ENCODE assay signal across 8 cellular contexts in the genomic region with DNA sequence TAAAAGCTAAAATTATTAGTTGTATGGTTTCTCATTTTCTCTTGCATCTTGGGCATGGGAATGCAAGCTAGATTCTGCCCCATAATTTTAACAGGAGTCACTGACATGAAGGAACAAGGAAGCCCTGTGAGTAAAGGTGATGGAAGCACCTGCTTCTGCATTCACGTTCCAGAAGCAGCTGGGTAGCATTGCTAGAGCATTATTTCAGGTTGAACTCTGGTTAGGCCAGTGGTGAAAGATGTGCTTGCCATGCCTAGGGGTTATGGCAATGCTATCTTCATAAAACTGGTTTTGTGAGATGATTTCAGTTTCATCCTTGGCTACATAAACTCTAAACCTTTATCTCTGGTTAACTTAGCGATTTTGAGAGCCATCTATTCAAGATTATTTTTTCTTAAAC.
"Had no signal": no experiment of that assay in that cellular context is flagged by ENCODE, and none has a peak within 500 bp of the region (broad histone marks: within the 10 kb centered on the region; RNA-seq: fewer than 3 reads in every experiment).

No MANE protein-coding gene starts in this region.

- ATAC-seq: GM23338, HCT116, K562 had no signal

- FAIRE-seq: HTR-8/SVneo, K562 had no signal

- H3K4me3 Mint-ChIP-seq: GM23338, HFFc6 had no signal

- H2AFZ ChIP-seq: GM23338 had no signal

- H3K4me2 ChIP-seq: GM23338 had no signal

- H3K9me3 Mint-ChIP-seq: GM23338, HFFc6 had no signal

- H3K36me3 ChIP-seq: HAP-1 had no signal

- H3K9me3 ChIP-seq: HAP-1 had no signal

- DNase-seq: H7, HFFc6, IMR-90 had no signal

- H3K27ac Mint-ChIP-seq: GM23338, HFFc6 had no signal

- H3K4me1 ChIP-seq: HAP-1 had no signal

- H3K4me3 ChIP-seq: GM23338, HAP-1, K562 had no signal
